Comparison of ENCODE assay signal across 8 cellular contexts in the genomic region with DNA sequence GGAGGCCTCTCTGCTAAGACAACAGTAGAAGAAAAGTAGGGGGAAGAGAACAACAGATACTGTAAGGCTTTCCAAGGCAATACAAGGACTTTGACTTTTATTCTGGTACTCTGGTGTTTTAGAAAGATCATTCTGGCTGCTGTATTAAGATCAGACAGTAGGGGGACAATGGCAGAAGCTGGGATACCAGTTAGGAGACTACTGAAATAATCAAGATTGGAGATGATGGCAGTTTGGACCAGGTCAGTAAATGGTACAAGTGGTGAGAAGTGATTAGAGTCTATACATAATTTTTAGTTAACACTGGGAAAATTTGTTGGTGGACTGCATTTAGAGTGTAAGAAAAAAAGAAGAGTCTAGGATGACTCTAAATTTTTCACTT.
DNase-seq lines count a peak whose midpoint lies in the region; ATAC-seq and TF ChIP-seq lines count a peak whose summit lies in the region.

No MANE protein-coding gene starts in this region.

- H3K27me3 ChIP-seq in RWPE2 (ENCODE audit: insufficient read depth, poor library complexity, severe bottlenecking), result no peaks in the 10 kb centered on the region
- H3K27me3 ChIP-seq in transverse colon, result no peaks in the 10 kb centered on the region

- H3K4me1 ChIP-seq in RWPE2 (ENCODE audit: insufficient read depth, poor library complexity, severe bottlenecking) (no peaks in the 10 kb centered on the region), transverse colon (no peaks in the 10 kb centered on the region)

- DNase-seq in Daoy (ENCODE audit: low read depth), result peak; percentile 4
- DNase-seq in RWPE2 (ENCODE audit: low spot score), result no peak
- DNase-seq in foreskin fibroblast, result peak; percentile 13 to 50
- DNase-seq in transverse colon, result no peak
- DNase-seq in anterior cingulate cortex (lab: John Stamatoyannopoulos, UW), result no peak
- no peak for DNase-seq in GOT3 (lab: John Stamatoyannopoulos, UW)

- H3K27ac ChIP-seq in RWPE2 (ENCODE audit: poor library complexity, severe bottlenecking) (no peak overlapping the region), transverse colon (no peak overlapping the region)

- in situ Hi-C loops in transverse colon (cut with MboI; ENCODE audit: low pct_ligation_motif_present in 1 of 4, low pct_unique_long_range_greater_than_20kb in 1 of 4, low sequenced_read_pairs in 3 of 4), result loop anchor here in 1 of 4 donors (10.0 kb wide), 1 partner anchor 203 kb away; no protein-coding TSS in a partner anchor

- TF ChIP-seq CTCF in RWPE2 (IDR thresholded peaks at IDR 0.05; ENCODE audit: poor library complexity, severe bottlenecking) (peak; percentile 57), foreskin fibroblast (IDR thresholded peaks at IDR 0.05; ENCODE audit: low read depth, low read length) (peak; percentile 50), transverse colon (IDR thresholded peaks at IDR 0.05) (peak; percentile 32 to 50 (median 41))

- H3K4me3 ChIP-seq in RWPE2 (ENCODE audit: severe bottlenecking), result no peak overlapping the region
- no peak overlapping the region for H3K4me3 ChIP-seq in foreskin fibroblast (ENCODE audit: low read depth in 1 of 2, low read length in 2 of 2)
- no peak overlapping the region for H3K4me3 ChIP-seq in transverse colon

- peak; percentile 67 for ATAC-seq in HG02642 (IDR thresholded peaks at IDR 0.05; ENCODE audit: poor library complexity, unreplicated experiment)
- ATAC-seq in RWPE2 (ENCODE audit: low read depth), result peak; percentile 70
- ATAC-seq in GM21529 (IDR thresholded peaks at IDR 0.05; ENCODE audit: unreplicated experiment), result no peak

- TF ChIP-seq POLR2A in transverse colon (IDR thresholded peaks at IDR 0.05), result no peak

- H3K36me3 ChIP-seq in RWPE2 (ENCODE audit: low read depth) (peaks cover 58% of the 10 kb centered on the region), transverse colon (peaks cover 0 to 31% (median 13%) of the 10 kb centered on the region in 4 donors)

- intact Hi-C loops in transverse colon (cut with DNase I; ENCODE audit: low total_unique reads), result no loop called here

- H3K9me3 ChIP-seq in RWPE2 (ENCODE audit: severe bottlenecking) (no peaks in the 10 kb centered on the region), transverse colon (no peaks in the 10 kb centered on the region)

- TF ChIP-seq EP300 in transverse colon (IDR thresholded peaks at IDR 0.05; ENCODE audit: low read depth), result no peak

Comparison
In these comparisons a context has a peak if more than half of its experiments do, and no peak if none do; other contexts are left out.
1. DNase-seq: peak in Daoy (single experiment) and foreskin fibroblast (2 of 2); none in RWPE2 (single experiment), transverse colon (single experiment), anterior cingulate cortex (0 of 58) and GOT3 (single experiment).
2. Peak in every context shown above with its lines, with median percentiles within 50 percentile points of each other: CTCF ChIP-seq.